Comparison of ENCODE assay signal across 14 cellular contexts in genomic region chr12:6463211-6463610, GRCh38. TPM values are rescaled to one million over a fixed set of nuclear protein-coding genes. Genes with fewer than 3 reads are reported as not detected.
DNase-seq lines count a peak whose midpoint lies in the region; ATAC-seq and TF ChIP-seq lines count a peak whose summit lies in the region.
"Had no signal": no experiment of that assay in that cellular context is flagged by ENCODE, and none has a peak within 500 bp of the region (broad histone marks: within the 10 kb centered on the region; RNA-seq: fewer than 3 reads in every experiment).

No MANE protein-coding gene starts in this region.

- H3K36me3 ChIP-seq in gastroesophageal sphincter: peaks cover 0 to 79% of the 10 kb centered on the region in 2 donors
- H3K36me3 ChIP-seq in upper lobe of left lung: peaks cover 15 to 79% (median 56%) of the 10 kb centered on the region in 4 donors
- H3K36me3 ChIP-seq: neural progenitor cell had no signal

- H3K27me3 ChIP-seq in gastroesophageal sphincter (no peaks in the 10 kb centered on the region), upper lobe of left lung (no peaks in the 10 kb centered on the region)
- H3K27me3 ChIP-seq: hepatocyte, neural progenitor cell, vagina had no signal

- H3K4me1 Mint-ChIP-seq in activated naive CD4-positive, alpha-beta T cell treated with anti-CD3 and anti-CD28 coated beads for 36 hours (ENCODE audit: low read depth): peaks cover 95% of the 10 kb centered on the region
- peaks cover 95% of the 10 kb centered on the region for H3K4me1 Mint-ChIP-seq in activated T-cell treated with anti-CD3 and anti-CD28 coated beads, Interleukin-2, amount 50 U/mL, for 4 hours (ENCODE audit: low read depth)

- H3K4me1 ChIP-seq in gastroesophageal sphincter (peaks cover 0 to 63% (median 0%) of the 10 kb centered on the region in 3 donors), upper lobe of left lung (peaks cover 17 to 56% (median 30%) of the 10 kb centered on the region in 4 donors)
- H3K4me1 ChIP-seq: HAP-1, neural progenitor cell had no signal

- no peak for TF ChIP-seq EP300 in gastroesophageal sphincter (IDR thresholded peaks at IDR 0.05)
- no peak for TF ChIP-seq EP300 in upper lobe of left lung (IDR thresholded peaks at IDR 0.05)

- ATAC-seq in activated T-cell treated with anti-CD3 and anti-CD28 coated beads, Interleukin-2, amount 50 U/mL, for 4 hours: peak in 1 of 2 donors; percentile 8
- no peak for ATAC-seq in gastroesophageal sphincter
- ATAC-seq in upper lobe of left lung (ENCODE audit: low FRiP score in 2 of 2): no peak
- ATAC-seq in Right ventricle myocardium inferior: no peak

- peak overlapping the region; percentile 80 for H3K4me3 Mint-ChIP-seq in activated naive CD4-positive, alpha-beta T cell treated with anti-CD3 and anti-CD28 coated beads for 36 hours
- H3K4me3 Mint-ChIP-seq in activated T-cell treated with anti-CD3 and anti-CD28 coated beads, Interleukin-2, amount 50 U/mL, for 4 hours: peak overlapping the region; percentile 77
- H3K4me3 Mint-ChIP-seq: neural progenitor cell had no signal

- CTCF ChIA-PET in activated naive CD4-positive, alpha-beta T cell treated with anti-CD3 and anti-CD28 coated beads for 36 hours (lab: Charles Lee): interaction anchor here (0.8 to 7.9 kb wide), 6 partner anchors 11 to 362 kb away, joined by 3 to 223 read pairs (median 15); partner anchors contain the start of genes CD27 and TAPBPL

- WGBS in gastroesophageal sphincter (ENCODE audit: low coverage in 1 of 2), 2 donors: 72 to 77% methylated on average over 4 to 7 of the region's 7 CpGs
- WGBS in upper lobe of left lung, 2 donors: 49 to 60% methylated on average over 4 to 7 of the region's 7 CpGs

- peak; percentile 32 for DNase-seq in activated naive CD4-positive, alpha-beta T cell treated with anti-CD3 and anti-CD28 coated beads for 36 hours
- DNase-seq in activated naive CD4-positive, alpha-beta T cell treated with Interleukin-2 at 50 U/mL for 16 hours: no peak
- DNase-seq in activated T-cell treated with anti-CD3 and anti-CD28 coated beads, Interleukin-2, amount 50 U/mL, for 4 hours: no peak
- DNase-seq in upper lobe of left lung: no peak
- DNase-seq in GM13977 (ENCODE audit: low spot score): no peak
- no peak for DNase-seq in Right ventricle myocardium inferior (ENCODE audit: missing footprints)
- no peak for DNase-seq in globus pallidus (ENCODE audit: low spot score)
- DNase-seq: left ventricle myocardium inferior had no signal

- H3K4me3 ChIP-seq in gastroesophageal sphincter: no peak overlapping the region
- H3K4me3 ChIP-seq in upper lobe of left lung: no peak overlapping the region
- H3K4me3 ChIP-seq: HAP-1, hepatocyte, left ventricle myocardium inferior, neural progenitor cell, vagina had no signal

- no peaks in the 10 kb centered on the region for H3K9me3 ChIP-seq in gastroesophageal sphincter
- H3K9me3 ChIP-seq in upper lobe of left lung: no peaks in the 10 kb centered on the region
- H3K9me3 ChIP-seq: HAP-1, left ventricle myocardium inferior, vagina had no signal

- in situ Hi-C loops in GM13977 (cut with MboI; ENCODE audit: low pct_unique_long_range_greater_than_20kb, low sequenced_read_pairs, unreplicated experiment): loop anchor here (5.0 to 10.0 kb wide), 2 partner anchors 41 to 128 kb away; no protein-coding TSS in a partner anchor

- no peak for TF ChIP-seq POLR2A in gastroesophageal sphincter (IDR thresholded peaks at IDR 0.05)
- TF ChIP-seq POLR2A in upper lobe of left lung (IDR thresholded peaks at IDR 0.05): no peak

- H3K27me3 Mint-ChIP-seq in activated naive CD4-positive, alpha-beta T cell treated with anti-CD3 and anti-CD28 coated beads for 36 hours (ENCODE audit: low read depth): no peaks in the 10 kb centered on the region
- no peaks in the 10 kb centered on the region for H3K27me3 Mint-ChIP-seq in activated T-cell treated with anti-CD3 and anti-CD28 coated beads, Interleukin-2, amount 50 U/mL, for 4 hours (ENCODE audit: low read depth)

- H3K36me3 Mint-ChIP-seq in activated naive CD4-positive, alpha-beta T cell treated with anti-CD3 and anti-CD28 coated beads for 36 hours (ENCODE audit: low read depth): peaks cover 90% of the 10 kb centered on the region
- peaks cover 71% of the 10 kb centered on the region for H3K36me3 Mint-ChIP-seq in activated T-cell treated with anti-CD3 and anti-CD28 coated beads, Interleukin-2, amount 50 U/mL, for 4 hours (ENCODE audit: insufficient read depth)

- intact Hi-C loops in activated naive CD4-positive, alpha-beta T cell treated with anti-CD3 and anti-CD28 coated beads for 36 hours (cut with micrococcal nuclease): loop anchor here (2.0 kb wide), 1 partner anchor 72 kb away; the partner anchor contains the start of gene GAPDH
- intact Hi-C loops in Right ventricle myocardium inferior (cut with DNase I): no loop called here

- H3K27ac ChIP-seq in gastroesophageal sphincter (peak overlapping the region in 3 of 4 donors; percentile 50 to 60 (median 54)), upper lobe of left lung (peak overlapping the region; percentile 45 to 79 (median 74))
- H3K27ac ChIP-seq: hepatocyte, neural progenitor cell had no signal

- peak overlapping the region; percentile 97 for H3K27ac Mint-ChIP-seq in activated naive CD4-positive, alpha-beta T cell treated with anti-CD3 and anti-CD28 coated beads for 36 hours
- H3K27ac Mint-ChIP-seq: neural progenitor cell had no signal

- H3K9me3 Mint-ChIP-seq in activated naive CD4-positive, alpha-beta T cell treated with anti-CD3 and anti-CD28 coated beads for 36 hours: no peaks in the 10 kb centered on the region
- H3K9me3 Mint-ChIP-seq in activated T-cell treated with anti-CD3 and anti-CD28 coated beads, Interleukin-2, amount 50 U/mL, for 4 hours: no peaks in the 10 kb centered on the region
- H3K9me3 Mint-ChIP-seq: neural progenitor cell had no signal

- TF ChIP-seq CTCF in gastroesophageal sphincter (IDR thresholded peaks at IDR 0.05): no peak
- no peak for TF ChIP-seq CTCF in upper lobe of left lung (IDR thresholded peaks at IDR 0.05)
- no peak for TF ChIP-seq CTCF in GM13977 (IDR thresholded peaks at IDR 0.05; ENCODE audit: extremely low read depth, insufficient read depth, missing control alignments)

RNA-seq across cellular contexts. Expression of gene VAMP1, which starts 7.3 kb away (rescaled TPM):
- total RNA-seq in activated naive CD4-positive, alpha-beta T cell treated with anti-CD3 and anti-CD28 coated beads for 36 hours: 10 to 100 TPM; 31.9 to 33.5 TPM
- 10 to 100 TPM; 17.1 to 22.9 (median 21.6) TPM for total RNA-seq in activated T-cell treated with anti-CD3 and anti-CD28 coated beads, Interleukin-2, amount 50 U/mL, for 4 hours
- total RNA-seq in gastroesophageal sphincter: 10 to 100 TPM; 10.5 to 45.5 (median 17.9) TPM
- 10 to 100 TPM in 2 of 6 donors, 1 to 10 TPM in 4; 4.6 to 25.1 (median 7.1) TPM for total RNA-seq in upper lobe of left lung
- 4.2 TPM for total RNA-seq in Right ventricle myocardium inferior

RNA-seq across cellular contexts. Expression of gene TAPBPL, which starts 11.4 kb away (rescaled TPM):
- 10 to 100 TPM; 27.9 to 28.0 TPM for total RNA-seq in activated naive CD4-positive, alpha-beta T cell treated with anti-CD3 and anti-CD28 coated beads for 36 hours
- total RNA-seq in activated T-cell treated with anti-CD3 and anti-CD28 coated beads, Interleukin-2, amount 50 U/mL, for 4 hours: 10 to 100 TPM; 24.4 to 36.6 (median 30.0) TPM
- 10 to 100 TPM; 11.6 to 31.3 (median 16.4) TPM for total RNA-seq in gastroesophageal sphincter
- 10 to 100 TPM; 32.6 to 71.5 (median 46.9) TPM for total RNA-seq in upper lobe of left lung
- total RNA-seq in Right ventricle myocardium inferior: 15.7 TPM

RNA-seq across cellular contexts. Expression of gene CD27, which starts 18.5 kb away (rescaled TPM):
- 10 to 100 TPM; 48.1 to 56.7 TPM for total RNA-seq in activated naive CD4-positive, alpha-beta T cell treated with anti-CD3 and anti-CD28 coated beads for 36 hours
- 100 to 1,000 TPM in 1 of 3 donors, 10 to 100 TPM in 2; 52.3 to 100 (median 89.8) TPM for total RNA-seq in activated T-cell treated with anti-CD3 and anti-CD28 coated beads, Interleukin-2, amount 50 U/mL, for 4 hours
- total RNA-seq in gastroesophageal sphincter (under 1 TPM in 2 of 4 donors, not detected in 2; 0.45 to 0.89 TPM), upper lobe of left lung (1 to 10 TPM in 5 of 6 donors, not detected in 1; 1.0 to 8.8 (median 3.3) TPM), Right ventricle myocardium inferior (not detected)
- total RNA-seq: hepatocyte, skeletal muscle tissue had no signal

RNA-seq across cellular contexts. Expression of gene MRPL51, which starts 29.9 kb away (rescaled TPM):
- 100 to 1,000 TPM; 273 to 278 TPM for total RNA-seq in activated naive CD4-positive, alpha-beta T cell treated with anti-CD3 and anti-CD28 coated beads for 36 hours
- 100 to 1,000 TPM; 249 to 262 (median 256) TPM for total RNA-seq in activated T-cell treated with anti-CD3 and anti-CD28 coated beads, Interleukin-2, amount 50 U/mL, for 4 hours
- total RNA-seq in gastroesophageal sphincter: 10 to 100 TPM; 51.0 to 99.3 (median 66.0) TPM
- total RNA-seq in upper lobe of left lung: 100 to 1,000 TPM in 2 of 6 donors, 10 to 100 TPM in 4; 40.1 to 125 (median 67.2) TPM
- 278 TPM for total RNA-seq in Right ventricle myocardium inferior

RNA-seq across cellular contexts. Expression of gene NCAPD2, which starts 30.7 kb away (rescaled TPM):
- 100 to 1,000 TPM; 252 to 261 TPM for total RNA-seq in activated naive CD4-positive, alpha-beta T cell treated with anti-CD3 and anti-CD28 coated beads for 36 hours
- total RNA-seq in activated T-cell treated with anti-CD3 and anti-CD28 coated beads, Interleukin-2, amount 50 U/mL, for 4 hours: 10 to 100 TPM; 29.8 to 36.1 (median 32.9) TPM
- 10 to 100 TPM; 21.2 to 28.0 (median 24.8) TPM for total RNA-seq in gastroesophageal sphincter
- 10 to 100 TPM; 15.4 to 43.0 (median 25.5) TPM for total RNA-seq in upper lobe of left lung
- 11.6 TPM for total RNA-seq in Right ventricle myocardium inferior

Comparison
In these comparisons a context has a peak if more than half of its experiments do, and no peak if none do; other contexts are left out.
1. RNA of gene CD27, which starts 18.5 kb away (total RNA-seq): 52.3 to 100 TPM in activated T-cell treated with anti-CD3 and anti-CD28 coated beads, Interleukin-2, amount 50 U/mL, for 4 hours and 48.1 to 56.7 TPM in activated naive CD4-positive, alpha-beta T cell treated with anti-CD3 and anti-CD28 coated beads for 36 hours; 1.0 to 8.8 TPM in upper lobe of left lung, 0.45 to 0.89 TPM in gastroesophageal sphincter and not detected in Right ventricle myocardium inferior (single experiment); every median in the first group is over 4 times any median in the second.